In genomic region chr1:207797229-207797973, GRCh38 we compare ENCODE assay signal across 8 cellular contexts. TPM values are rescaled to one million over a fixed set of nuclear protein-coding genes. Genes with fewer than 3 reads are reported as not detected.
DNase-seq lines count a peak whose midpoint lies in the region; ATAC-seq lines count a peak whose summit lies in the region.

No MANE protein-coding gene starts in this region.

- intact Hi-C loops in left colon (cut with DNase I, micrococcal nuclease) = no loop called here

- DNase-seq in NCI-H1436 (lab: John Stamatoyannopoulos, UW) = peak; percentile 51
- DNase-seq in NCI-H1436 treated with DMSO at 0.1 percent for 48 hours (lab: John Stamatoyannopoulos, UW) = no peak
- peak; percentile 26 for DNase-seq in NCI-H2196 treated with DMSO at 0.1 percent for 48 hours (lab: John Stamatoyannopoulos, UW; ENCODE audit: unreplicated experiment)
- DNase-seq in activated CD4-positive, CD25-positive, alpha-beta regulatory T cell treated with anti-CD3 and anti-CD28 coated beads, Interleukin-2, amount 50 U/mL, for 72 hours = peak; percentile 78
- DNase-seq in cerebellum (ENCODE audit: low spot score) = peak; percentile 74
- peak; percentile 77 to 89 for DNase-seq in left colon
- DNase-seq in stimulated activated CD4-positive, alpha-beta T cell treated with anti-CD3 and anti-CD28 coated beads, Interleukin-4, amount 100 ng/mL, for 24 hours = peak; percentile 84

- ATAC-seq in HG03095 (IDR thresholded peaks at IDR 0.05; ENCODE audit: unreplicated experiment) (peak; percentile 74), left colon (peak; percentile 77)

RNA-seq across cellular contexts. Expression of gene CD46, which starts 45.5 kb away (rescaled TPM):
- 121 TPM for total RNA-seq in cerebellum
- total RNA-seq in left colon = 100 to 1,000 TPM; 253 to 260 TPM
